8 cellular contexts compared by ENCODE assay signal in genomic region chr9:112097712-112098688, GRCh38.
A peak's percentile ranks its signal among the peaks of the same experiment; 100 is the strongest.
DNase-seq lines count a peak whose midpoint lies in the region; ATAC-seq and TF ChIP-seq lines count a peak whose summit lies in the region.

No MANE protein-coding gene starts in this region.

- H3K4me3 ChIP-seq in PC-3 (ENCODE audit: low read length) (no peak overlapping the region), fibroblast of lung (replicated peaks in 1 of 4; ENCODE audit: control extremely low read depth in 1 of 4, insufficient read depth in 1 of 4, low read depth in 3 of 4, low read length in 4 of 4) (no peak overlapping the region), suprapubic skin (no peak overlapping the region)

- H3K9me3 ChIP-seq in PC-3 (ENCODE audit: low read length): no peaks in the 10 kb centered on the region
- no peaks in the 10 kb centered on the region for H3K9me3 ChIP-seq in fibroblast of lung (ENCODE audit: control insufficient read depth, insufficient read depth, low read depth, low read length)
- no peaks in the 10 kb centered on the region for H3K9me3 ChIP-seq in suprapubic skin

- no peaks in the 10 kb centered on the region for H3K79me2 ChIP-seq in PC-3 (ENCODE audit: low read length)
- no peaks in the 10 kb centered on the region for H3K79me2 ChIP-seq in fibroblast of lung (ENCODE audit: control insufficient read depth, insufficient read depth, low read length)

- H3K4me2 ChIP-seq in PC-3 (ENCODE audit: low read length) (no peak overlapping the region), fibroblast of lung (ENCODE audit: extremely low read depth, insufficient read depth, low read length) (no peak overlapping the region)

- TF ChIP-seq EP300 in suprapubic skin (IDR thresholded peaks at IDR 0.05): no peak

- H3K4me1 ChIP-seq in PC-3 (ENCODE audit: insufficient read depth, low read length) (no peaks in the 10 kb centered on the region), fibroblast of lung (ENCODE audit: control insufficient read depth, extremely low read depth, insufficient read depth, low read length) (no peaks in the 10 kb centered on the region), suprapubic skin (peaks cover 7% of the 10 kb centered on the region)

- ATAC-seq in PC-3: peak; percentile 89
- ATAC-seq in GM18868 (IDR thresholded peaks at IDR 0.05; ENCODE audit: unreplicated experiment): no peak

- no peak overlapping the region for H2AFZ ChIP-seq in PC-3 (ENCODE audit: low read length)
- H2AFZ ChIP-seq in fibroblast of lung (ENCODE audit: low read length): peak overlapping the region; percentile 61

- no peak overlapping the region for H3K27ac Mint-ChIP-seq in activated T-cell treated with anti-CD3 and anti-CD28 coated beads, Interleukin-2, amount 50 U/mL, for 24 hours
- H3K27ac Mint-ChIP-seq in neural crest cell (ENCODE audit: unreplicated experiment): peak overlapping the region; percentile 15

- CTCF ChIA-PET in PC-3 (lab: Charles Lee): no interaction called here

- H3K27ac ChIP-seq in PC-3 (ENCODE audit: low read length): no peak overlapping the region
- no peak overlapping the region for H3K27ac ChIP-seq in fibroblast of lung (ENCODE audit: insufficient read depth, low read length)
- no peak overlapping the region for H3K27ac ChIP-seq in suprapubic skin

- intact Hi-C loops in PC-3 (cut with micrococcal nuclease): loop anchor here (1.0 to 2.0 kb wide), 2 partner anchors 237 to 263 kb away; no protein-coding TSS in a partner anchor

- peaks cover 30% of the 10 kb centered on the region for H3K4me1 Mint-ChIP-seq in activated T-cell treated with anti-CD3 and anti-CD28 coated beads, Interleukin-2, amount 50 U/mL, for 24 hours (ENCODE audit: low read depth)
- H3K4me1 Mint-ChIP-seq in neural crest cell: peaks cover 13% of the 10 kb centered on the region

- H4K20me1 ChIP-seq in PC-3 (ENCODE audit: low read length) (no peaks in the 10 kb centered on the region), fibroblast of lung (ENCODE audit: control insufficient read depth, extremely low read depth, insufficient read depth, low read length) (no peaks in the 10 kb centered on the region)

- H3K27me3 Mint-ChIP-seq in activated T-cell treated with anti-CD3 and anti-CD28 coated beads, Interleukin-2, amount 50 U/mL, for 24 hours: no peaks in the 10 kb centered on the region
- H3K27me3 Mint-ChIP-seq in neural crest cell (ENCODE audit: low read depth): no peaks in the 10 kb centered on the region

- TF ChIP-seq POLR2A in suprapubic skin (IDR thresholded peaks at IDR 0.05): no peak

- no TSS peak for BruUV-seq in PC-3 (replicated peaks; lab: Mats Ljungman, UMichigan)

- H3K9ac ChIP-seq in PC-3 (ENCODE audit: low read length) (no peak overlapping the region), fibroblast of lung (ENCODE audit: insufficient read depth, low read length) (no peak overlapping the region)

- H3F3A ChIP-seq in PC-3 (ENCODE audit: low read length, unreplicated experiment): no peaks in the 10 kb centered on the region

- WGBS in suprapubic skin: 67% methylated on average over 15 of the region's 15 CpGs

- H3K36me3 ChIP-seq in PC-3 (ENCODE audit: low read depth, low read length) (no peaks in the 10 kb centered on the region), fibroblast of lung (ENCODE audit: control insufficient read depth, insufficient read depth, low read length) (no peaks in the 10 kb centered on the region), suprapubic skin (no peaks in the 10 kb centered on the region)

- DNase-seq in KG1 (lab: John Stamatoyannopoulos, UW): peak; percentile 84
- DNase-seq in PC-3: peak; percentile 75
- peak; percentile 71 for DNase-seq in activated T-cell treated with anti-CD3 and anti-CD28 coated beads, Interleukin-2, amount 50 U/mL, for 24 hours
- DNase-seq in fibroblast of lung (ENCODE audit: low read depth in 2 of 2): peak; percentile 54 to 81
- DNase-seq in neural crest cell (ENCODE audit: low read depth, low spot score): peak; percentile 75
- no peak for DNase-seq in suprapubic skin (ENCODE audit: low spot score in 2 of 2)

- no peaks in the 10 kb centered on the region for H3K27me3 ChIP-seq in PC-3 (ENCODE audit: low read length)
- no peaks in the 10 kb centered on the region for H3K27me3 ChIP-seq in fibroblast of lung (ENCODE audit: control insufficient read depth, insufficient read depth, low read length)
- H3K27me3 ChIP-seq in suprapubic skin: no peaks in the 10 kb centered on the region

- POLR2A ChIA-PET in PC-3 (lab: Charles Lee; ENCODE audit: unreplicated experiment): no interaction called here

- TF ChIP-seq CTCF in GM12873 (IDR thresholded peaks at IDR 0.05; ENCODE audit: insufficient read depth, low read depth, low read length, missing control alignments): peak; percentile 88
- peak; percentile 81 for TF ChIP-seq CTCF in PC-3 (conservative IDR thresholded peaks at IDR 0.05; ENCODE audit: low read depth, low read length)
- TF ChIP-seq CTCF in fibroblast of lung (conservative IDR thresholded peaks at IDR 0.05 in 1 of 2, IDR thresholded peaks at IDR 0.05 in 1 of 2; ENCODE audit: low read depth in 1 of 2, low read length in 2 of 2): peak; percentile 87 to 92
- peak; percentile 95 for TF ChIP-seq CTCF in neural crest cell (conservative IDR thresholded peaks at IDR 0.05)
- peak; percentile 68 to 82 for TF ChIP-seq CTCF in suprapubic skin (IDR thresholded peaks at IDR 0.05)

- no peaks in the 10 kb centered on the region for H3K9me3 Mint-ChIP-seq in activated T-cell treated with anti-CD3 and anti-CD28 coated beads, Interleukin-2, amount 50 U/mL, for 24 hours
- no peaks in the 10 kb centered on the region for H3K9me3 Mint-ChIP-seq in neural crest cell

- H3K36me3 Mint-ChIP-seq in activated T-cell treated with anti-CD3 and anti-CD28 coated beads, Interleukin-2, amount 50 U/mL, for 24 hours (ENCODE audit: low read depth): no peaks in the 10 kb centered on the region
- H3K36me3 Mint-ChIP-seq in neural crest cell (ENCODE audit: low read depth): peaks cover 16% of the 10 kb centered on the region

- H3K9me2 ChIP-seq in PC-3 (replicated peaks; ENCODE audit: low read length): no peaks in the 10 kb centered on the region

- H3K4me3 Mint-ChIP-seq in activated T-cell treated with anti-CD3 and anti-CD28 coated beads, Interleukin-2, amount 50 U/mL, for 24 hours: no peak overlapping the region
- H3K4me3 Mint-ChIP-seq in neural crest cell: no peak overlapping the region

Comparison
In these comparisons a context has a peak if more than half of its experiments do, and no peak if none do; other contexts are left out.
1. DNase-seq: peak in KG1 (single experiment), PC-3 (single experiment), activated T-cell treated with anti-CD3 and anti-CD28 coated beads, Interleukin-2, amount 50 U/mL, for 24 hours (single experiment), fibroblast of lung (2 of 2) and neural crest cell (single experiment); none in suprapubic skin (0 of 2).
2. Peak in every context shown above with its lines, with median percentiles within 50 percentile points of each other: CTCF ChIP-seq.